Comparison of ENCODE assay signal across 12 cellular contexts in the genomic region with DNA sequence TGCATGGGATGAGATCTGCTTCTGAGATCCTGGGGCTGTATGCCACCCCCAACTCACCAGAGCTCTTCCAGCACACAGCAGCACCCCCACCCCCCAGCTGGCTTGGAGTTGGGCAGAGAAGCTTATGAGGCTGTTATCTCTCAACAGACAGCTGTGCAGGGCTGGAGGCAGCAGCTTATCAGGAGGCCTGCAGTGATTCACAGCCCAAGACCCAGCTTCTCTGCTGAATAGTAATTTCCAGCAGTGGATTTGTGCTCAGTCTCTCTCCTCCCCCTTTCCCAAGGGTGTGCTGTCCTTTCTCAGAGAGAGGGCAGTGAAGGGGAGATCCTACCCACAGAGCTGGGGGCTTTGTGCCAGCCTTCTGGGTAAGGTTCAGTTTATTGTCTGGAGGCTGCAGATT. TPM values are rescaled to one million over a fixed set of nuclear protein-coding genes. Genes with fewer than 3 reads are reported as not detected.
DNase-seq lines count a peak whose midpoint lies in the region; ATAC-seq, FAIRE-seq and TF ChIP-seq lines count a peak whose summit lies in the region.
"Had no signal": no experiment of that assay in that cellular context is flagged by ENCODE, and none has a peak within 500 bp of the region (broad histone marks: within the 10 kb centered on the region; RNA-seq: fewer than 3 reads in every experiment).

No MANE protein-coding gene starts in this region.

- TF ChIP-seq RAD21 in A549 (conservative IDR thresholded peaks at IDR 0.05 in 1 of 2, IDR thresholded peaks at IDR 0.05 in 1 of 2): no peak

- no peak for TF ChIP-seq CTCF in A549 (IDR thresholded peaks at IDR 0.05)
- no peak for TF ChIP-seq CTCF in kidney (IDR thresholded peaks at IDR 0.05; ENCODE audit: borderline replicate concordance, extremely low read depth, insufficient read depth)
- no peak for TF ChIP-seq CTCF in esophagus muscularis mucosa (IDR thresholded peaks at IDR 0.05)

- intact Hi-C loops in kidney (cut with DNase I) (loop anchor here (5.0 kb wide), 1 partner anchor 182 kb away; no protein-coding TSS in a partner anchor), esophagus muscularis mucosa (cut with DNase I) (loop anchor here (10.0 kb wide), 3 partner anchors 250 to 410 kb away; partner anchors contain the start of genes ARID3B and C15orf39)
- intact Hi-C loops in naive thymus-derived CD4-positive, alpha-beta T cell (cut with micrococcal nuclease): loop anchor here in 1 of 2 donors (5.0 to 10.0 kb wide), 3 partner anchors 112 to 582 kb away; partner anchors contain the start of genes UBL7 and ULK3

- TF ChIP-seq POLR2A in A549 (IDR thresholded peaks at IDR 0.05; ENCODE audit: low read length) (no peak), esophagus muscularis mucosa (IDR thresholded peaks at IDR 0.05; ENCODE audit: low read depth) (no peak)

- POLR2A ChIA-PET in A549 (lab: Yijun Ruan, JAX): interaction anchor here (0.6 to 1.5 kb wide), 3 partner anchors 17 to 69 kb away, joined by 5 to 7 read pairs (median 6); partner anchors contain the start of genes COX5A and SCAMP5
- POLR2A ChIA-PET in naive thymus-derived CD4-positive, alpha-beta T cell (lab: Charles Lee): no interaction called here

- no peak for FAIRE-seq in A549 (lab: Jason Lieb, UNC)
- no peak for FAIRE-seq in kidney (lab: Jason Lieb, UNC)
- FAIRE-seq: endometrium, GM19239 had no signal

- H3K9me3 ChIP-seq in A549 (no peaks in the 10 kb centered on the region), HUES48 (ENCODE audit: control insufficient read depth, insufficient read depth, low read length) (no peaks in the 10 kb centered on the region), kidney (ENCODE audit: control insufficient read depth in 1 of 2, low read length in 2 of 2) (no peaks in the 10 kb centered on the region), esophagus muscularis mucosa (no peaks in the 10 kb centered on the region)
- no peaks in the 10 kb centered on the region for H3K9me3 ChIP-seq in naive thymus-derived CD4-positive, alpha-beta T cell (ENCODE audit: control insufficient read depth in 2 of 3, low read length in 3 of 3)

- peaks cover 43% of the 10 kb centered on the region for H3K4me1 ChIP-seq in A549
- peaks cover 28% of the 10 kb centered on the region for H3K4me1 ChIP-seq in HUES48 (ENCODE audit: control insufficient read depth, insufficient read depth, low read length)
- H3K4me1 ChIP-seq in kidney (ENCODE audit: control insufficient read depth in 1 of 2, insufficient read depth in 1 of 2, low read depth in 1 of 2, low read length in 2 of 2): peaks cover 12 to 20% of the 10 kb centered on the region in 2 donors
- peaks cover 34 to 59% (median 55%) of the 10 kb centered on the region in 4 donors for H3K4me1 ChIP-seq in esophagus muscularis mucosa
- peaks cover 17 to 23% of the 10 kb centered on the region in 2 donors for H3K4me1 ChIP-seq in naive thymus-derived CD4-positive, alpha-beta T cell (ENCODE audit: control insufficient read depth in 2 of 2, insufficient read depth in 2 of 2, low read length in 2 of 2)

- no peak overlapping the region for H3K9ac ChIP-seq in HUES48 (ENCODE audit: low read depth, low read length)
- H3K9ac ChIP-seq in kidney (ENCODE audit: low read length in 2 of 2): no peak overlapping the region

- DNase-seq in A549 (ENCODE audit: low read depth in 1 of 2, low spot score in 1 of 2) (no peak), amniotic epithelial cell (ENCODE audit: low read depth) (peak; percentile 97), kidney (peak; percentile 81), esophagus muscularis mucosa (ENCODE audit: extremely low spot score) (no peak)
- DNase-seq in naive thymus-derived CD4-positive, alpha-beta T cell: no peak
- DNase-seq: NK-92 treated with Interleukin-12 subunit alpha and Interleukin-12 subunit beta, amount 100 ng/mL, for 24 hours; stimulated activated naive CD4-positive, alpha-beta T cell treated with Interleukin-2 at 50 U/mL for 16 hours had no signal

- H3K4me3 Mint-ChIP-seq in naive thymus-derived CD4-positive, alpha-beta T cell: peak overlapping the region in 4 of 10 donors; percentile 69 to 81 (median 76)

- peaks cover 17 to 25% (median 22%) of the 10 kb centered on the region in 5 donors for H3K27me3 Mint-ChIP-seq in naive thymus-derived CD4-positive, alpha-beta T cell

- H3K4me3 ChIP-seq in A549: no peak overlapping the region
- H3K4me3 ChIP-seq in HUES48 (ENCODE audit: low read depth, low read length): peak overlapping the region; percentile 77; the same call in 1 of the 2 replicates
- H3K4me3 ChIP-seq in kidney (ENCODE audit: low read length in 2 of 2): peak overlapping the region in 1 of 2 donors; percentile 57
- no peak overlapping the region for H3K4me3 ChIP-seq in esophagus muscularis mucosa
- no peak overlapping the region for H3K4me3 ChIP-seq in naive thymus-derived CD4-positive, alpha-beta T cell (ENCODE audit: low read length)

- H3K36me3 Mint-ChIP-seq in naive thymus-derived CD4-positive, alpha-beta T cell: peaks cover 0 to 2% (median 0%) of the 10 kb centered on the region in 5 donors

- CTCF ChIA-PET in A549 (lab: Yijun Ruan, JAX): interaction anchor here (0.7 to 10.3 kb wide), 15 partner anchors 10 to 354 kb away, joined by 3 to 107 read pairs (median 4); no protein-coding TSS in a partner anchor
- CTCF ChIA-PET in naive thymus-derived CD4-positive, alpha-beta T cell (lab: Charles Lee): interaction anchor here (0.7 to 1.6 kb wide), 6 partner anchors 127 to 320 kb away, joined by 3 to 6 read pairs (median 6); no protein-coding TSS in a partner anchor

- ATAC-seq in A549 (no peak), HG02885 (IDR thresholded peaks at IDR 0.05; ENCODE audit: poor library complexity, unreplicated experiment) (no peak), GM21360 (IDR thresholded peaks at IDR 0.05; ENCODE audit: unreplicated experiment) (no peak)
- no peak for ATAC-seq in naive thymus-derived CD4-positive, alpha-beta T cell

- TF ChIP-seq EP300 in A549 (IDR thresholded peaks at IDR 0.05) (no peak), esophagus muscularis mucosa (IDR thresholded peaks at IDR 0.05) (no peak)

- H3K4me1 Mint-ChIP-seq in naive thymus-derived CD4-positive, alpha-beta T cell: peaks cover 18 to 39% (median 32%) of the 10 kb centered on the region in 7 donors

- peak overlapping the region; percentile 78 for H3K4me2 ChIP-seq in A549

- H3K27me3 ChIP-seq in HUES48 (ENCODE audit: control insufficient read depth, insufficient read depth, low read length) (peaks cover 39% of the 10 kb centered on the region), esophagus muscularis mucosa (peaks cover 0 to 26% (median 19%) of the 10 kb centered on the region in 4 donors)
- peaks cover 9 to 10% of the 10 kb centered on the region in 2 donors for H3K27me3 ChIP-seq in naive thymus-derived CD4-positive, alpha-beta T cell (ENCODE audit: control insufficient read depth in 2 of 2, insufficient read depth in 2 of 2, low read length in 2 of 2)

- no peak overlapping the region for H3K27ac Mint-ChIP-seq in naive thymus-derived CD4-positive, alpha-beta T cell

- H3K9me3 Mint-ChIP-seq in naive thymus-derived CD4-positive, alpha-beta T cell: no peaks in the 10 kb centered on the region

- peak overlapping the region in 1 of 2 experiments; percentile 38; a peak in 1 of 6 replicates for H3K27ac ChIP-seq in A549
- no peak overlapping the region for H3K27ac ChIP-seq in HUES48 (ENCODE audit: low read depth, low read length)
- no peak overlapping the region for H3K27ac ChIP-seq in kidney (ENCODE audit: low read depth in 2 of 2, low read length in 2 of 2)
- no peak overlapping the region for H3K27ac ChIP-seq in esophagus muscularis mucosa (replicated peaks in 1 of 4)
- H3K27ac ChIP-seq in naive thymus-derived CD4-positive, alpha-beta T cell (ENCODE audit: low read depth, low read length): no peak overlapping the region

- H3K36me3 ChIP-seq in HUES48 (ENCODE audit: control insufficient read depth, insufficient read depth, low read length) (no peaks in the 10 kb centered on the region), kidney (ENCODE audit: control insufficient read depth in 1 of 2, insufficient read depth in 2 of 2, low read length in 2 of 2) (no peaks in the 10 kb centered on the region), esophagus muscularis mucosa (no peaks in the 10 kb centered on the region)
- no peaks in the 10 kb centered on the region for H3K36me3 ChIP-seq in naive thymus-derived CD4-positive, alpha-beta T cell (ENCODE audit: control insufficient read depth in 2 of 3, insufficient read depth in 3 of 3, low read length in 3 of 3)

RNA-seq across cellular contexts. Expression of gene RPP25, which starts 2.1 kb away (rescaled TPM):
- polyA plus RNA-seq in A549 (2011; rRNA removed): 8.8 and 9.3 TPM in 2 replicates
- polyA plus RNA-seq in A549 (2012; cell fraction: cytosol; rRNA removed): 13.0 and 19.3 TPM in 2 replicates
- 11.3 and 14.5 TPM in 2 replicates for polyA plus RNA-seq in A549 (2012; cell fraction: nucleus; rRNA removed)
- polyA plus RNA-seq in A549 (2017; fragmentation: RNase III; extraction: RNeasy Plus Mini Kit Qiagen cat#74134 plus additional on column Dnase treatment): 12.2 to 13.7 TPM (median 13.0 TPM) in 3 replicates
- 6.7 and 7.0 TPM in 2 replicates for polyA minus RNA-seq in A549 (2011; rRNA and poly(A)+ RNA removed)
- total RNA-seq in kidney: 7.2 TPM
- polyA plus RNA-seq in kidney (ENCODE audit: insufficient read depth, low read depth, low replicate concordance): 7.3 TPM
- 1 to 10 TPM; 4.2 to 7.2 (median 7.0) TPM for total RNA-seq in esophagus muscularis mucosa
- total RNA-seq in naive thymus-derived CD4-positive, alpha-beta T cell: 1 to 10 TPM in 4 of 5 experiments, under 1 TPM in 1; 0.95 to 5.8 (median 3.3) TPM
- polyA plus RNA-seq in naive thymus-derived CD4-positive, alpha-beta T cell: 1 to 10 TPM; 4.0 to 5.5 TPM

RNA-seq across cellular contexts. Expression of gene COX5A, which starts 16.6 kb away (rescaled TPM):
- 328 and 391 TPM in 2 replicates for polyA plus RNA-seq in A549 (2011; rRNA removed)
- 388 and 399 TPM in 2 replicates for polyA plus RNA-seq in A549 (2012; cell fraction: cytosol; rRNA removed)
- polyA plus RNA-seq in A549 (2012; cell fraction: nucleus; rRNA removed): 232 and 279 TPM in 2 replicates
- polyA plus RNA-seq in A549 (2017; fragmentation: RNase III; extraction: RNeasy Plus Mini Kit Qiagen cat#74134 plus additional on column Dnase treatment): 478 to 481 TPM (median 481 TPM) in 3 replicates
- 63.2 and 69.8 TPM in 2 replicates for polyA minus RNA-seq in A549 (2011; rRNA and poly(A)+ RNA removed)
- total RNA-seq in kidney: 150 TPM
- 701 TPM for polyA plus RNA-seq in kidney (ENCODE audit: insufficient read depth, low read depth, low replicate concordance)
- 10 to 100 TPM; 58.6 to 86.2 (median 75.5) TPM for total RNA-seq in esophagus muscularis mucosa
- 100 to 1,000 TPM in 1 of 5 experiments, 10 to 100 TPM in 4; 44.4 to 210 (median 59.2) TPM for total RNA-seq in naive thymus-derived CD4-positive, alpha-beta T cell
- polyA plus RNA-seq in naive thymus-derived CD4-positive, alpha-beta T cell: 100 to 1,000 TPM; 239 to 242 TPM

RNA-seq across cellular contexts. Expression of gene SCAMP5, which starts 40.8 kb away (rescaled TPM):
- polyA plus RNA-seq in A549 (2011; rRNA removed) (10.5 and 11.8 TPM in 2 replicates), A549 (2017; fragmentation: RNase III; extraction: RNeasy Plus Mini Kit Qiagen cat#74134 plus additional on column Dnase treatment) (13.7 to 16.2 TPM (median 15.0 TPM) in 3 replicates), kidney (ENCODE audit: insufficient read depth, low read depth, low replicate concordance) (29.5 TPM)
- polyA plus RNA-seq in A549 (2012; cell fraction: cytosol; rRNA removed): 11.2 and 15.3 TPM in 2 replicates
- polyA plus RNA-seq in A549 (2012; cell fraction: nucleus; rRNA removed): 18.2 and 23.6 TPM in 2 replicates
- 14.0 and 17.4 TPM in 2 replicates for polyA minus RNA-seq in A549 (2011; rRNA and poly(A)+ RNA removed)
- total RNA-seq in kidney (13.4 TPM), esophagus muscularis mucosa (1 to 10 TPM; 3.3 to 6.4 (median 4.3) TPM)
- total RNA-seq in naive thymus-derived CD4-positive, alpha-beta T cell: 1 to 10 TPM in 2 of 5 experiments, under 1 TPM in 3; 0.35 to 9.5 (median 0.87) TPM
- polyA plus RNA-seq in naive thymus-derived CD4-positive, alpha-beta T cell: under 1 TPM; 0.06 to 0.15 TPM

RNA-seq across cellular contexts. Expression of gene FAM219B, which starts 47.9 kb away (rescaled TPM):
- polyA plus RNA-seq in A549 (2011; rRNA removed) (46.2 and 65.3 TPM in 2 replicates), A549 (2017; fragmentation: RNase III; extraction: RNeasy Plus Mini Kit Qiagen cat#74134 plus additional on column Dnase treatment) (29.9 to 36.9 TPM (median 31.3 TPM) in 3 replicates), kidney (ENCODE audit: insufficient read depth, low read depth, low replicate concordance) (41.7 TPM)
- polyA plus RNA-seq in A549 (2012; cell fraction: cytosol; rRNA removed): 38.6 and 40.8 TPM in 2 replicates
- 96.5 and 128 TPM in 2 replicates for polyA plus RNA-seq in A549 (2012; cell fraction: nucleus; rRNA removed)
- polyA minus RNA-seq in A549 (2011; rRNA and poly(A)+ RNA removed): 42.7 and 47.2 TPM in 2 replicates
- total RNA-seq in kidney (76.5 TPM), esophagus muscularis mucosa (10 to 100 TPM; 60.8 to 92.0 (median 84.3) TPM)
- 100 to 1,000 TPM in 2 of 5 experiments, 10 to 100 TPM in 3; 40.5 to 111 (median 99.6) TPM for total RNA-seq in naive thymus-derived CD4-positive, alpha-beta T cell
- 10 to 100 TPM; 20.2 to 27.7 TPM for polyA plus RNA-seq in naive thymus-derived CD4-positive, alpha-beta T cell

Comparison
In these comparisons a context has a peak if more than half of its experiments do, and no peak if none do; other contexts are left out.
1. DNase-seq: peak in amniotic epithelial cell (single experiment) and kidney (single experiment); none in A549 (0 of 2), esophagus muscularis mucosa (single experiment) and naive thymus-derived CD4-positive, alpha-beta T cell (0 of 9).